ENCODE assay signal across 1 cellular context in the genomic region with DNA sequence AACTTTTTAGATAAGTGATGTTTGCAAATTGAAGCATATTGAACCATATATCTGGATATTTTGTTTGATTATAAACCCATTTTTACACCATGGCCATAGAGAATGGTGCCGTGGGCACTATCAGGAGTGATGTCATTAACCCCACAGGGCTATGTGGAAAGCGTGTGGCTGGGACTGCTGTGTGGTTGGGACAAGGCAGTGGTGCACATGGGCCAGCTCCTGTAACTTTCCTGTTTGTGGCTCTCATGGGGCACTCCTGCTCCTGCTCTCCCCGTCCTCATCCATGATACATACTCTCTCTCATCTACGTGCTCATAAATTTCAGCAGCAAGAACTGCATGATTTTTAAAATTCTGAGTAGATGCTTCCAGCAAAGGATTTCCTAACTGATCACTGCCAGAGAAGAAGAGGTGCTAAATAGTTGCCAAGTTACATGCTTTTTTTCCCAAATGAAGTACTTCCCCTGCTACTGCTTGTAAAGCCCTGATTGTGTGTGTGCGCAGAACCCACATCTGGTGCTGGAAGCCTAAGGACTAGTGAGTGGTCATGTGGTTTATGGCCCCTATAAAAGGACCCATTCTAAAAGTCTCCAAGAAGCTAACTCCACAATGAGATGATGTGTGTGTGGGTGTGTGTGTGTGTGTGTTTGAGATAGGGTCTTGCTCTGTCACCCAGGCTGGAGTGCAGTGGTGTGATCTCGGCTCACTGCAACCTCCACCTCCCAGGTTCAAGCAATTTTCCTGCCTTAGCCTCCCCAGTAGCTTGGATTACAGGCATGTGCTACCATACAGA.
TF ChIP-seq lines count a peak whose summit lies in the region.

No MANE protein-coding gene starts in this region.

TF ChIP-seq in liver, 16 proteins besides CTCF, POLR2A, EP300 and RAD21 (continued from another document):
- no peak for TF ChIP-seq RXRA (IDR thresholded peaks at IDR 0.05)
- TF ChIP-seq, protein P1, sequence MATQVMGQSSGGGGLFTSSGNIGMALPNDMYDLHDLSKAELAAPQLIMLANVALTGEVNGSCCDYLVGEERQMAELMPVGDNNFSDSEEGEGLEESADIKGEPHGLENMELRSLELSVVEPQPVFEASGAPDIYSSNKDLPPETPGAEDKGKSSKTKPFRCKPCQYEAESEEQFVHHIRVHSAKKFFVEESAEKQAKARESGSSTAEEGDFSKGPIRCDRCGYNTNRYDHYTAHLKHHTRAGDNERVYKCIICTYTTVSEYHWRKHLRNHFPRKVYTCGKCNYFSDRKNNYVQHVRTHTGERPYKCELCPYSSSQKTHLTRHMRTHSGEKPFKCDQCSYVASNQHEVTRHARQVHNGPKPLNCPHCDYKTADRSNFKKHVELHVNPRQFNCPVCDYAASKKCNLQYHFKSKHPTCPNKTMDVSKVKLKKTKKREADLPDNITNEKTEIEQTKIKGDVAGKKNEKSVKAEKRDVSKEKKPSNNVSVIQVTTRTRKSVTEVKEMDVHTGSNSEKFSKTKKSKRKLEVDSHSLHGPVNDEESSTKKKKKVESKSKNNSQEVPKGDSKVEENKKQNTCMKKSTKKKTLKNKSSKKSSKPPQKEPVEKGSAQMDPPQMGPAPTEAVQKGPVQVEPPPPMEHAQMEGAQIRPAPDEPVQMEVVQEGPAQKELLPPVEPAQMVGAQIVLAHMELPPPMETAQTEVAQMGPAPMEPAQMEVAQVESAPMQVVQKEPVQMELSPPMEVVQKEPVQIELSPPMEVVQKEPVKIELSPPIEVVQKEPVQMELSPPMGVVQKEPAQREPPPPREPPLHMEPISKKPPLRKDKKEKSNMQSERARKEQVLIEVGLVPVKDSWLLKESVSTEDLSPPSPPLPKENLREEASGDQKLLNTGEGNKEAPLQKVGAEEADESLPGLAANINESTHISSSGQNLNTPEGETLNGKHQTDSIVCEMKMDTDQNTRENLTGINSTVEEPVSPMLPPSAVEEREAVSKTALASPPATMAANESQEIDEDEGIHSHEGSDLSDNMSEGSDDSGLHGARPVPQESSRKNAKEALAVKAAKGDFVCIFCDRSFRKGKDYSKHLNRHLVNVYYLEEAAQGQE (IDR thresholded peaks at IDR 0.05), result no peak
- no peak for TF ChIP-seq GABPA (IDR thresholded peaks at IDR 0.05 in 1 of 2, conservative IDR thresholded peaks at IDR 0.05 in 1 of 2)
- no peak for TF ChIP-seq SP1 (IDR thresholded peaks at IDR 0.05)
- TF ChIP-seq TAF1 (conservative IDR thresholded peaks at IDR 0.05), result no peak
- TF ChIP-seq HNF4A (conservative IDR thresholded peaks at IDR 0.05), result no peak
- TF ChIP-seq, protein P2, sequence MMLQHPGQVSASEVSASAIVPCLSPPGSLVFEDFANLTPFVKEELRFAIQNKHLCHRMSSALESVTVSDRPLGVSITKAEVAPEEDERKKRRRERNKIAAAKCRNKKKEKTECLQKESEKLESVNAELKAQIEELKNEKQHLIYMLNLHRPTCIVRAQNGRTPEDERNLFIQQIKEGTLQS (IDR thresholded peaks at IDR 0.05), result no peak
